Comparison of ENCODE assay signal across 28 cellular contexts in the genomic region with DNA sequence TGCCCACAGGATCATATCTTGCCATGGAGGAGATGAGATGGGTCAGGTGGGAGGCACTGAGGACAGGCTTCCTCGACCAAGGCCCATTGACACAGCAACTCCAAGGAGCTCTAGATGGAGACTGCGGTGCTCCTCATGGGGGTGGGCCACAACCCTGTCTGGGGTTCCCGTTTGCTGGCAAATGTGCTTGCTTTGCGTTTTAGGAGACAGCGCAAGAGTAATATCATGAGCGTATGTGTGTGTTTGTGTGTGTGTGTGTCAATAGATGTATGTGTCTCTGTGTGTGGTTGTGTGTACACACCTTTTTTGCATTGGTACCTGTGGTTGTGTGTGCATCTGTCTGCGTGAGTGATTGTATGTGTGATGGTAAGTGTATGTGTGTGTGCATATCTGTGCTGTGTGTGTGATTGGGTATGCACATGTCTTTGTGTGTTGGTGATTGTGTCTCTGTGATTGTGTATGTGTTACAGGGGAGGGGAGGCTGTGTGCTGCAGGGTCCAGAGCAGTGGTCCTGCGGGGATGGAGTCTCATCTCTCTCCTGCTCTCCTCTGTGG.
"Had no signal": no experiment of that assay in that cellular context is flagged by ENCODE, and none has a peak within 500 bp of the region (broad histone marks: within the 10 kb centered on the region; RNA-seq: fewer than 3 reads in every experiment).

No MANE protein-coding gene starts in this region.

- H3K4me3 ChIP-seq: esophagus squamous epithelium, left lung, lung, mucosa of descending colon, skin epidermis, stomach, thyroid gland had no signal

- H3K4me3 Mint-ChIP-seq: activated CD4-positive, alpha-beta T cell treated with anti-CD3 and anti-CD28 coated beads, Interleukin-2, amount 10 ng/mL, durations not matched to agents 7 days and 5 days; activated naive CD8-positive, alpha-beta T cell; activated T-cell treated with anti-CD3 and anti-CD28 coated beads, Interleukin-2, amount 50 U/mL, for 4 hours; natural killer cell treated with Interleukin-12 subunit alpha and Interleukin-12 subunit beta and Interleukin-15 and Interleukin-18, amount 100 ng/mL, for 72 hours; T-helper 17 cell had no signal

- H3K27ac Mint-ChIP-seq: activated CD4-positive, alpha-beta T cell treated with anti-CD3 and anti-CD28 coated beads, Interleukin-2, amount 10 ng/mL, durations not matched to agents 7 days and 5 days; activated naive CD8-positive, alpha-beta T cell; activated T-helper 2 cell treated with anti-CD3 and anti-CD28 coated beads, Interferon-gamma antibody, Interleukin-2, Interleukin-4, amounts not matched to agents 10 μg/mL and 5 μg/mL and 100 μg/mL, durations not matched to agents 14 hours and 24 hours and 36 hours; natural killer cell treated with Interleukin-12 subunit alpha and Interleukin-12 subunit beta and Interleukin-15 and Interleukin-18, amount 100 ng/mL, for 72 hours; T-helper 17 cell had no signal

- H3K9me3 Mint-ChIP-seq: activated CD4-positive, alpha-beta T cell treated with anti-CD3 and anti-CD28 coated beads, Interleukin-2, amount 10 ng/mL, durations not matched to agents 7 days and 5 days; activated T-cell treated with anti-CD3 and anti-CD28 coated beads, Interleukin-2, amount 50 U/mL, for 4 hours; activated T-helper 2 cell treated with anti-CD3 and anti-CD28 coated beads, Interferon-gamma antibody, Interleukin-2, Interleukin-4, amounts not matched to agents 10 μg/mL and 5 μg/mL and 100 μg/mL, durations not matched to agents 14 hours and 24 hours and 36 hours; natural killer cell treated with Interleukin-12 subunit alpha and Interleukin-12 subunit beta and Interleukin-15 and Interleukin-18, amount 100 ng/mL, for 72 hours had no signal

- H3K27ac ChIP-seq: esophagus squamous epithelium, left lung, neutrophil, stomach, thyroid gland, WERI-Rb-1 had no signal

- H3K36me3 ChIP-seq: esophagus squamous epithelium, left lung, neutrophil, stomach, thyroid gland had no signal

- FAIRE-seq: colon had no signal

- ATAC-seq: activated T-cell treated with anti-CD3 and anti-CD28 coated beads, Interleukin-2, amount 50 U/mL, for 4 hours; left lung; mucosa of descending colon; sciatic nerve; T-helper 17 cell had no signal

- H3K9me3 ChIP-seq: esophagus squamous epithelium, left lung, mucosa of descending colon, neutrophil, stomach, thyroid gland had no signal

- H3K36me3 Mint-ChIP-seq: activated naive CD8-positive, alpha-beta T cell; natural killer cell treated with Interleukin-12 subunit alpha and Interleukin-12 subunit beta and Interleukin-15 and Interleukin-18, amount 100 ng/mL, for 72 hours had no signal

- DNase-seq: activated CD4-positive, alpha-beta T cell treated with anti-CD3 and anti-CD28 coated beads, Interleukin-2, amount 10 ng/mL, durations not matched to agents 7 days and 5 days; activated CD4-positive, CD25-positive, alpha-beta regulatory T cell treated with anti-CD3 and anti-CD28 coated beads, Interleukin-2, amount 50 U/mL, for 72 hours; activated naive CD4-positive, alpha-beta T cell treated with Interleukin-2 at 50 U/mL for 16 hours; activated T-cell treated with anti-CD3 and anti-CD28 coated beads, Interleukin-2, amount 50 U/mL, for 4 hours; anterior cingulate cortex; dermis blood vessel endothelial cell; effector CD4-positive, alpha-beta T cell; esophagus squamous epithelium; foreskin melanocyte; kidney glomerular epithelial cell; left lung; mesendoderm; mucosa of descending colon; stimulated activated CD4-positive, alpha-beta T cell treated with anti-CD3 and anti-CD28 coated beads, Interleukin-12 subunit alpha, Interleukin-12 subunit beta, amount 100 ng/mL, for 4 hours; stimulated activated CD4-positive, alpha-beta T cell treated with anti-CD3 and anti-CD28 coated beads, Interleukin-4, amount 100 ng/mL, for 1 hour; stomach; T-helper 17 cell; T1000; thyroid gland; WERI-Rb-1 had no signal

- H3K27me3 ChIP-seq: thyroid gland had no signal
